1 cellular context compared by ENCODE assay signal in genomic region chr4:185346975-185347601, GRCh38.
TF ChIP-seq lines count a peak whose summit lies in the region.

No MANE protein-coding gene starts in this region.

TF ChIP-seq in SK-N-SH, 30 proteins besides CTCF, POLR2A, EP300 and RAD21:
- no peak for TF ChIP-seq GABPA (IDR thresholded peaks at IDR 0.05; ENCODE audit: low read depth)
- TF ChIP-seq PBX3 (IDR thresholded peaks at IDR 0.05), result no peak
- no peak for TF ChIP-seq CHD2 (IDR thresholded peaks at IDR 0.05; ENCODE audit: low read length, partially characterized antibody)
- TF ChIP-seq MEF2A (IDR thresholded peaks at IDR 0.05; ENCODE audit: borderline replicate concordance, low read depth), result no peak
- no peak for TF ChIP-seq TEAD4 (IDR thresholded peaks at IDR 0.05; ENCODE audit: borderline replicate concordance, insufficient read depth)
- TF ChIP-seq SIN3A (IDR thresholded peaks at IDR 0.05; ENCODE audit: borderline replicate concordance, low read depth, low read length), result no peak
- TF ChIP-seq MXI1 (IDR thresholded peaks at IDR 0.05; ENCODE audit: low read depth, low read length), result no peak
- TF ChIP-seq ELF1 (IDR thresholded peaks at IDR 0.05), result no peak
- no peak for TF ChIP-seq FOXJ3 (CRISPR knock-in tag; IDR thresholded peaks at IDR 0.05)
- no peak for TF ChIP-seq NFIC (IDR thresholded peaks at IDR 0.05; ENCODE audit: borderline replicate concordance)
